Comparison of ENCODE assay signal across 12 cellular contexts in the genomic region with DNA sequence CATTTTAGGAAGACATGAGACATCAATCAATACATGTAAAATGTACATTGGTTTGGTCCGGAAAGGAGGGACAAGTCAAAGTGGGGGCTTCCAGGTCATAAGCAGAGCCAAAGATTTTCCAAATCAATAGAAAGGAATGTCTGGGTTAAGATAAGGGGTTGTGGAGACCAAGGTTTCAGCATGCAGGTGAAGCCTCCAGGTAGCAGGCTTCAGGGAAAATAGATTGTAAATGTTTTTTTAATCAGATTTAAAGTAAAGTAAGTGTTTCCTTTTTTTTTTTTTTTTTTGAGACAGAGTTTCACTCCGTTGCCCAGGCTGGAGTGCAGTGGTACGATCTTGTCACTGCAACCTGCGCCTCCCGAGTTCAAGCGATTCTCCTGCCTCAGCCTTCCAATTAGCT.
"Had no signal": no experiment of that assay in that cellular context is flagged by ENCODE, and none has a peak within 500 bp of the region (broad histone marks: within the 10 kb centered on the region; RNA-seq: fewer than 3 reads in every experiment).

No MANE protein-coding gene starts in this region.

- ATAC-seq: naive thymus-derived CD8-positive, alpha-beta T cell had no signal

- H3K27me3 ChIP-seq: hepatocyte, sigmoid colon, thyroid gland, upper lobe of left lung had no signal

- H3K27ac ChIP-seq: hepatocyte, sigmoid colon, thyroid gland had no signal

- H3K36me3 ChIP-seq: sigmoid colon, thyroid gland, upper lobe of left lung had no signal

- DNase-seq: cerebellar nuclear complex; dermis blood vessel endothelial cell; erythroblast; foreskin melanocyte; naive thymus-derived CD8-positive, alpha-beta T cell; sigmoid colon; stimulated activated CD4-positive, alpha-beta T cell treated with anti-CD3 and anti-CD28 coated beads, Interleukin-12 subunit alpha, Interleukin-12 subunit beta, amount 100 ng/mL, for 4 hours; stimulated activated naive CD4-positive, alpha-beta T cell treated with Interleukin-2 at 50 U/mL for 16 hours; thyroid gland had no signal

- H3K36me3 Mint-ChIP-seq: naive thymus-derived CD8-positive, alpha-beta T cell had no signal

- H3K9me3 ChIP-seq: sigmoid colon, thyroid gland, upper lobe of left lung had no signal

- H3K4me1 ChIP-seq: sigmoid colon, thyroid gland had no signal

- H3K4me3 ChIP-seq: hepatocyte, sigmoid colon, skin epidermis, thyroid gland, upper lobe of left lung had no signal
